18 cellular contexts compared by ENCODE assay signal in genomic region chr16:84329849-84330684, GRCh38. TPM values are rescaled to one million over a fixed set of nuclear protein-coding genes. Genes with fewer than 3 reads are reported as not detected.
DNase-seq lines count a peak whose midpoint lies in the region; ATAC-seq and TF ChIP-seq lines count a peak whose summit lies in the region.
"Had no signal": no experiment of that assay in that cellular context is flagged by ENCODE, and none has a peak within 500 bp of the region (broad histone marks: within the 10 kb centered on the region; RNA-seq: fewer than 3 reads in every experiment).

No MANE protein-coding gene starts in this region.

- TF ChIP-seq CTCF in endodermal cell (conservative IDR thresholded peaks at IDR 0.05), result no peak

- peak overlapping the region; percentile 61 for H3K18ac ChIP-seq in neuronal stem cell (ENCODE audit: low read length)

- peak; percentile 55 for DNase-seq in H7
- DNase-seq in endodermal cell, result peak; percentile 38
- no peak for DNase-seq in neuronal stem cell (ENCODE audit: low spot score)
- DNase-seq in cortex of kidney (lab: John Stamatoyannopoulos, UW), result no peak
- DNase-seq in stimulated activated naive CD8-positive, alpha-beta T cell treated with anti-CD3 and anti-CD28 coated beads, Interleukin-15, amount 100 ng/mL, for 72 hours, result no peak
- no peak for DNase-seq in cerebellar nuclear complex (lab: John Stamatoyannopoulos, UW)
- DNase-seq in activated CD8-positive, alpha-beta memory T cell treated with anti-CD3 and anti-CD28 coated beads, Interleukin-2, amount 10 ng/mL, durations not matched to agents 7 days and 5 days, result no peak
- DNase-seq: BE2C; Caco-2; CD8-positive, alpha-beta memory T cell; DND-41; GF-D8; GM23248; H9 had no signal

- H3K4me1 ChIP-seq in endodermal cell (ENCODE audit: control insufficient read depth, insufficient read depth, low read length), result no peaks in the 10 kb centered on the region
- H3K4me1 ChIP-seq in neuronal stem cell (ENCODE audit: control insufficient read depth in 2 of 2, insufficient read depth in 1 of 2, low read depth in 1 of 2, low read length in 2 of 2), result peaks cover 0 to 3% of the 10 kb centered on the region in 2 donors
- H3K4me1 ChIP-seq: A549, BE2C, Caco-2 had no signal

- CTCF ChIA-PET in activated CD8-positive, alpha-beta memory T cell treated with anti-CD3 and anti-CD28 coated beads, Interleukin-2, amount 10 ng/mL, durations not matched to agents 7 days and 5 days (lab: Charles Lee), result no interaction called here

- H3K36me3 ChIP-seq in H7 (replicated peaks; ENCODE audit: control insufficient read depth, insufficient read depth, low read length), result no peaks in the 10 kb centered on the region
- H3K36me3 ChIP-seq in endodermal cell (ENCODE audit: control insufficient read depth, insufficient read depth, low read length), result no peaks in the 10 kb centered on the region
- no peaks in the 10 kb centered on the region for H3K36me3 ChIP-seq in neuronal stem cell (replicated peaks in 1 of 2; ENCODE audit: control insufficient read depth in 2 of 2, insufficient read depth in 2 of 2, low read length in 2 of 2)
- H3K36me3 ChIP-seq: BE2C had no signal

- no peak overlapping the region for H3K23ac ChIP-seq in neuronal stem cell (ENCODE audit: low read depth, low read length, poor library complexity)

- peak overlapping the region; percentile 6 for H2BK120ac ChIP-seq in neuronal stem cell (ENCODE audit: low read depth, low read length)

- peaks cover 1% of the 10 kb centered on the region for H3K27me3 Mint-ChIP-seq in endodermal cell (ENCODE audit: insufficient read depth)
- peaks cover 8% of the 10 kb centered on the region for H3K27me3 Mint-ChIP-seq in stimulated activated naive CD8-positive, alpha-beta T cell treated with anti-CD3 and anti-CD28 coated beads, Interleukin-15, amount 100 ng/mL, for 72 hours
- H3K27me3 Mint-ChIP-seq in activated CD8-positive, alpha-beta memory T cell treated with anti-CD3 and anti-CD28 coated beads, Interleukin-2, amount 10 ng/mL, durations not matched to agents 7 days and 5 days, result peaks cover 3% of the 10 kb centered on the region

- H3K27ac ChIP-seq in endodermal cell (ENCODE audit: low read depth, low read length), result no peak overlapping the region
- H3K27ac ChIP-seq in neuronal stem cell (replicated peaks; ENCODE audit: low read length), result no peak overlapping the region
- H3K27ac ChIP-seq: A549, GM23248 had no signal

- no peak for ATAC-seq in stimulated activated naive CD8-positive, alpha-beta T cell treated with anti-CD3 and anti-CD28 coated beads, Interleukin-15, amount 100 ng/mL, for 72 hours
- ATAC-seq in activated CD8-positive, alpha-beta memory T cell treated with anti-CD3 and anti-CD28 coated beads, Interleukin-2, amount 10 ng/mL, durations not matched to agents 7 days and 5 days, result no peak
- ATAC-seq: A549 had no signal

- H4K8ac ChIP-seq in neuronal stem cell (ENCODE audit: low read depth, low read length), result no peak overlapping the region

- H3K4me3 ChIP-seq in H7 (ENCODE audit: insufficient read depth, low read depth, low read length) (no peak overlapping the region), endodermal cell (ENCODE audit: low read length) (no peak overlapping the region), neuronal stem cell (ENCODE audit: low read length in 2 of 2) (no peak overlapping the region)
- H3K4me3 ChIP-seq: A549, GM23248 had no signal

- H2BK15ac ChIP-seq in neuronal stem cell (ENCODE audit: low read length), result no peak overlapping the region

- H3K9me3 ChIP-seq in endodermal cell (ENCODE audit: control insufficient read depth, low read length) (no peaks in the 10 kb centered on the region), neuronal stem cell (replicated peaks in 1 of 2; ENCODE audit: control insufficient read depth in 2 of 2, insufficient read depth in 1 of 2, low read depth in 1 of 2, low read length in 2 of 2) (peaks cover 0 to 4% of the 10 kb centered on the region in 2 donors)
- H3K9me3 ChIP-seq: BE2C, Caco-2 had no signal

- H2AFZ ChIP-seq in neuronal stem cell (ENCODE audit: low read length), result peak overlapping the region; percentile 46
- H2AFZ ChIP-seq: GM23248 had no signal

- H3K14ac ChIP-seq in neuronal stem cell (ENCODE audit: low read length), result no peak overlapping the region

- no peak overlapping the region for H2BK12ac ChIP-seq in neuronal stem cell (ENCODE audit: low read length)

- no peak overlapping the region for H2BK5ac ChIP-seq in neuronal stem cell (ENCODE audit: low read length)

- H3K4me1 Mint-ChIP-seq in endodermal cell, result peaks cover 6% of the 10 kb centered on the region
- no peaks in the 10 kb centered on the region for H3K4me1 Mint-ChIP-seq in stimulated activated naive CD8-positive, alpha-beta T cell treated with anti-CD3 and anti-CD28 coated beads, Interleukin-15, amount 100 ng/mL, for 72 hours
- no peaks in the 10 kb centered on the region for H3K4me1 Mint-ChIP-seq in activated CD8-positive, alpha-beta memory T cell treated with anti-CD3 and anti-CD28 coated beads, Interleukin-2, amount 10 ng/mL, durations not matched to agents 7 days and 5 days
- H3K4me1 Mint-ChIP-seq: CD8-positive, alpha-beta memory T cell; IgD-negative memory B cell had no signal

- no peak overlapping the region for H3K27ac Mint-ChIP-seq in endodermal cell
- peak overlapping the region in 1 of 2 donors; percentile 72 for H3K27ac Mint-ChIP-seq in stimulated activated naive CD8-positive, alpha-beta T cell treated with anti-CD3 and anti-CD28 coated beads, Interleukin-15, amount 100 ng/mL, for 72 hours
- no peak overlapping the region for H3K27ac Mint-ChIP-seq in activated CD8-positive, alpha-beta memory T cell treated with anti-CD3 and anti-CD28 coated beads, Interleukin-2, amount 10 ng/mL, durations not matched to agents 7 days and 5 days
- H3K27ac Mint-ChIP-seq: CD8-positive, alpha-beta memory T cell; IgD-negative memory B cell had no signal

- peak overlapping the region; percentile 10 for H2AK5ac ChIP-seq in neuronal stem cell (ENCODE audit: low read depth, low read length)

- no peak overlapping the region for H3K4me2 ChIP-seq in neuronal stem cell (ENCODE audit: insufficient read depth, low read length, poor library complexity, severe bottlenecking)
- H3K4me2 ChIP-seq: A549 had no signal

- H3K79me1 ChIP-seq in neuronal stem cell (ENCODE audit: low read depth, low read length), result no peaks in the 10 kb centered on the region

- H3K4ac ChIP-seq in neuronal stem cell (ENCODE audit: low read length), result no peak overlapping the region

- WGBS in endodermal cell (ENCODE audit: insufficient coverage in 1 of 2, insufficient read length in 1 of 2), 2 experiments, result 91 to 93% methylated on average over 12 to 17 of the region's 17 CpGs
- WGBS in neuronal stem cell (ENCODE audit: extremely low coverage in 2 of 2, insufficient read length in 2 of 2, insufficient replicate concordance in 1 of 2), 2 donors, result no CpG with 5 or more reads among the region's 17 CpGs

- H3K9ac ChIP-seq in endodermal cell (ENCODE audit: extremely low read depth, low read length, poor library complexity, severe bottlenecking), result no peak overlapping the region
- no peak overlapping the region for H3K9ac ChIP-seq in neuronal stem cell (ENCODE audit: low read depth, low read length, poor library complexity)
- H3K9ac ChIP-seq: GM23248 had no signal

- no peaks in the 10 kb centered on the region for H3K36me3 Mint-ChIP-seq in endodermal cell (ENCODE audit: low read depth)
- H3K36me3 Mint-ChIP-seq in activated CD8-positive, alpha-beta memory T cell treated with anti-CD3 and anti-CD28 coated beads, Interleukin-2, amount 10 ng/mL, durations not matched to agents 7 days and 5 days, result no peaks in the 10 kb centered on the region
- H3K36me3 Mint-ChIP-seq: CD8-positive, alpha-beta memory T cell had no signal

- H4K91ac ChIP-seq in neuronal stem cell (ENCODE audit: low read depth, low read length, poor library complexity), result no peak overlapping the region

- H3K4me3 Mint-ChIP-seq in endodermal cell, result no peak overlapping the region
- H3K4me3 Mint-ChIP-seq in stimulated activated naive CD8-positive, alpha-beta T cell treated with anti-CD3 and anti-CD28 coated beads, Interleukin-15, amount 100 ng/mL, for 72 hours, result no peak overlapping the region
- H3K4me3 Mint-ChIP-seq in activated CD8-positive, alpha-beta memory T cell treated with anti-CD3 and anti-CD28 coated beads, Interleukin-2, amount 10 ng/mL, durations not matched to agents 7 days and 5 days, result no peak overlapping the region
- H3K4me3 Mint-ChIP-seq: CD8-positive, alpha-beta memory T cell; H9; IgD-negative memory B cell had no signal

- H3K9me3 Mint-ChIP-seq in endodermal cell, result no peaks in the 10 kb centered on the region
- H3K9me3 Mint-ChIP-seq in stimulated activated naive CD8-positive, alpha-beta T cell treated with anti-CD3 and anti-CD28 coated beads, Interleukin-15, amount 100 ng/mL, for 72 hours, result peaks cover 0 to 6% of the 10 kb centered on the region in 2 donors
- no peaks in the 10 kb centered on the region for H3K9me3 Mint-ChIP-seq in activated CD8-positive, alpha-beta memory T cell treated with anti-CD3 and anti-CD28 coated beads, Interleukin-2, amount 10 ng/mL, durations not matched to agents 7 days and 5 days (ENCODE audit: low read depth)
- H3K9me3 Mint-ChIP-seq: H9 had no signal

- H3K27me3 ChIP-seq in H7 (ENCODE audit: control insufficient read depth, insufficient read depth, low read length) (no peaks in the 10 kb centered on the region), endodermal cell (ENCODE audit: control insufficient read depth, insufficient read depth, low read length, poor library complexity, severe bottlenecking) (peaks cover under 1% of the 10 kb centered on the region), neuronal stem cell (ENCODE audit: control insufficient read depth in 3 of 3, insufficient read depth in 3 of 3, low read depth in 1 of 3, low read length in 3 of 3) (peaks cover 0 to 4% (median 0%) of the 10 kb centered on the region in 3 experiments)
- H3K27me3 ChIP-seq: BE2C had no signal

RNA-seq across cellular contexts. Expression of gene WFDC1, which starts 35.4 kb away (rescaled TPM):
- total RNA-seq in H7 (2014; rRNA removed; shearing (Covaris generic)), result 0.59 and 0.97 TPM in 2 replicates
- under 1 TPM in 1 of 2 donors, not detected in 1; 0.15 TPM for total RNA-seq in endodermal cell
- polyA plus RNA-seq in endodermal cell (2013, experiment 1 of 2), result 0.89 TPM
- polyA plus RNA-seq in endodermal cell (2013, experiment 2 of 2), result 0.99 TPM
- 0.13 TPM for polyA plus RNA-seq in neuronal stem cell (2013, experiment 1 of 2)
- polyA plus RNA-seq in neuronal stem cell (2013, experiment 2 of 2), result 0.14 TPM
- total RNA-seq in activated CD8-positive, alpha-beta memory T cell treated with anti-CD3 and anti-CD28 coated beads, Interleukin-2, amount 10 ng/mL, durations not matched to agents 7 days and 5 days, result not detected
- total RNA-seq: Caco-2; CD8-positive, alpha-beta memory T cell had no signal
- polyA plus RNA-seq: A549; CD8-positive, alpha-beta memory T cell; IgD-negative memory B cell had no signal

RNA-seq across cellular contexts. Expression of gene ATP2C2, which starts 38.3 kb away (rescaled TPM):
- total RNA-seq in H7 (2014; rRNA removed; shearing (Covaris generic)), result 0.24 and 0.37 TPM in 2 replicates
- 1 to 10 TPM; 2.0 to 2.6 TPM for total RNA-seq in endodermal cell
- 0.71 TPM for polyA plus RNA-seq in endodermal cell (2013, experiment 1 of 2)
- 0.87 TPM for polyA plus RNA-seq in endodermal cell (2013, experiment 2 of 2)
- polyA plus RNA-seq in neuronal stem cell (2013, experiment 1 of 2), result 0.24 TPM
- polyA plus RNA-seq in neuronal stem cell (2013, experiment 2 of 2), result 0.47 TPM
- not detected for total RNA-seq in activated CD8-positive, alpha-beta memory T cell treated with anti-CD3 and anti-CD28 coated beads, Interleukin-2, amount 10 ng/mL, durations not matched to agents 7 days and 5 days
- total RNA-seq: CD8-positive, alpha-beta memory T cell; GM23248; HT1080 had no signal
- polyA plus RNA-seq: AG04450; CD8-positive, alpha-beta memory T cell; IgD-negative memory B cell had no signal

Comparison
In these comparisons a context has a peak if more than half of its experiments do, and no peak if none do; other contexts are left out.
1. DNase-seq: peak in H7 (single experiment) and endodermal cell (single experiment); none in neuronal stem cell (single experiment), cortex of kidney (single experiment), stimulated activated naive CD8-positive, alpha-beta T cell treated with anti-CD3 and anti-CD28 coated beads, Interleukin-15, amount 100 ng/mL, for 72 hours (0 of 2), cerebellar nuclear complex (0 of 2) and activated CD8-positive, alpha-beta memory T cell treated with anti-CD3 and anti-CD28 coated beads, Interleukin-2, amount 10 ng/mL, durations not matched to agents 7 days and 5 days (single experiment).